1 cellular context compared by ENCODE assay signal in genomic region chr1:154770897-154771594, GRCh38.
TF ChIP-seq lines count a peak whose summit lies in the region.

No MANE protein-coding gene starts in this region.

TF ChIP-seq in HEK293, 187 proteins besides CTCF, POLR2A, EP300 and RAD21 (continued from another document and continues in another):
- TF ChIP-seq ZNF518A (tag by site-specific recombination; conservative IDR thresholded peaks at IDR 0.05; ENCODE audit: low read depth) (peak; percentile 94), ZNF292 (tag by site-specific recombination; IDR thresholded peaks at IDR 0.05; ENCODE audit: borderline replicate concordance, low read depth) (peak; percentile 70; the same call in 1 of the 2 replicates), ZNF266 (tag by site-specific recombination; IDR thresholded peaks at IDR 0.05; ENCODE audit: low read depth) (peak; percentile 84), ZNF280C (tag by site-specific recombination; IDR thresholded peaks at IDR 0.05) (no peak), ZNF366 (tag by site-specific recombination; conservative IDR thresholded peaks at IDR 0.05) (0 out of 2 replicates have a peak, but pooled peaks have one; percentile 26), OSR2 (tag by site-specific recombination; IDR thresholded peaks at IDR 0.05) (no peak), ZNF571 (tag by site-specific recombination; IDR thresholded peaks at IDR 0.05) (no peak), YY1 (tag by site-specific recombination; IDR thresholded peaks at IDR 0.05) (no peak), ZNF76 (tag by site-specific recombination; IDR thresholded peaks at IDR 0.05; ENCODE audit: borderline replicate concordance, low read depth) (no peak), ZNF140 (tag by site-specific recombination; IDR thresholded peaks at IDR 0.05) (peak; percentile 83), ZNF830 (tag by site-specific recombination; IDR thresholded peaks at IDR 0.05; ENCODE audit: low read depth) (no peak), REST (tag by site-specific recombination; IDR thresholded peaks at IDR 0.05) (peak; percentile 78), OVOL3 (tag by site-specific recombination; IDR thresholded peaks at IDR 0.05) (0 out of 2 replicates have a peak, but pooled peaks have one; percentile 32), ZNF433 (tag by site-specific recombination; IDR thresholded peaks at IDR 0.05; ENCODE audit: low read depth) (peak; percentile 84), ZNF707 (tag by site-specific recombination; IDR thresholded peaks at IDR 0.05) (0 out of 2 replicates have a peak, but pooled peaks have one; percentile 12), ZNF544 (tag by site-specific recombination; IDR thresholded peaks at IDR 0.05) (no peak), ZNF202 (tag by site-specific recombination; IDR thresholded peaks at IDR 0.05; ENCODE audit: borderline replicate concordance) (no peak; the same call in 1 of the 2 replicates), ZNF560 (tag by site-specific recombination; IDR thresholded peaks at IDR 0.05; ENCODE audit: borderline replicate concordance) (peak; percentile 77; the same call in 1 of the 2 replicates), ZNF37A (tag by site-specific recombination; IDR thresholded peaks at IDR 0.05) (no peak), AEBP2 (tag by site-specific recombination; IDR thresholded peaks at IDR 0.05; ENCODE audit: borderline replicate concordance) (no peak), ZNF18 (tag by site-specific recombination; IDR thresholded peaks at IDR 0.05) (0 out of 2 replicates have a peak, but pooled peaks have one; percentile 22), ZNF362 (tag by site-specific recombination; IDR thresholded peaks at IDR 0.05) (no peak), ZNF530 (tag by site-specific recombination; IDR thresholded peaks at IDR 0.05; ENCODE audit: low read depth) (0 out of 2 replicates have a peak, but pooled peaks have one; percentile 25), GLI2 (tag by site-specific recombination; IDR thresholded peaks at IDR 0.05; ENCODE audit: borderline replicate concordance, low read depth) (peak; percentile 44; the same call in 1 of the 2 replicates), ZFP37 (tag by site-specific recombination; IDR thresholded peaks at IDR 0.05) (0 out of 2 replicates have a peak, but pooled peaks have one; percentile 62), SCRT2 (tag by site-specific recombination; IDR thresholded peaks at IDR 0.05) (no peak), ZNF138 (tag by site-specific recombination; IDR thresholded peaks at IDR 0.05; ENCODE audit: borderline replicate concordance) (peak; percentile 46; the same call in 1 of the 2 replicates), ZNF629 (tag by site-specific recombination; IDR thresholded peaks at IDR 0.05) (peak; percentile 56; the same call in 1 of the 2 replicates), BCL11B (tag by site-specific recombination; IDR thresholded peaks at IDR 0.05; ENCODE audit: low read depth) (no peak), ZNF398 (tag by site-specific recombination; IDR thresholded peaks at IDR 0.05) (no peak), ZNF335 (tag by site-specific recombination; conservative IDR thresholded peaks at IDR 0.05) (no peak), ZNF555 (tag by site-specific recombination; conservative IDR thresholded peaks at IDR 0.05) (peak; percentile 88), ZNF423 (tag by site-specific recombination; IDR thresholded peaks at IDR 0.05) (no peak), ZNF626 (tag by site-specific recombination; IDR thresholded peaks at IDR 0.05) (no peak), KLF10 (tag by site-specific recombination; IDR thresholded peaks at IDR 0.05) (no peak), ZNF311 (tag by site-specific recombination; IDR thresholded peaks at IDR 0.05; ENCODE audit: borderline replicate concordance) (no peak), ZBTB11 (tag by site-specific recombination; conservative IDR thresholded peaks at IDR 0.05; ENCODE audit: low read depth) (peak; percentile 82), ZNF121 (tag by site-specific recombination; IDR thresholded peaks at IDR 0.05) (0 out of 2 replicates have a peak, but pooled peaks have one; percentile 12), ZNF785 (tag by site-specific recombination; IDR thresholded peaks at IDR 0.05) (no peak)
